In the genomic region with DNA sequence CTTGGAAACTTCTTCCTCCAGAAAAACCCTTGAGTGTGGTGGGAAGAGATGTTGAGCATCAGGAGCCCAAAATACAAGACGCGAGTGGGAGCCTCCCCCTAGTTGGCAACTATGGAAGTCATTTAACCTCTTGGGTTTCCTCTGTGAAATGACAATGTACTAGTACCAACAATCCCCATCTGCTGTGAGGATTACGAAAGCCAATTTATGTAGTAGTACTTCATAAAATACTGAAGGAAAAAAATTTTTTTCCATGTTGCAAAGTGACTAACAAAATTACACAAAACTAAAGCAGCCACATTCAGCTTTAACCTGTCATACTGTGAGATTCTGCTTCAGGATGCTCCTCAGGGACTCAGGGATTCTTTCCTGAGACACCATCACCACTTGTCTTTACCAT, we compare ENCODE assay signal across 1 cellular context.
TF ChIP-seq lines count a peak whose summit lies in the region.

No MANE protein-coding gene starts in this region.

TF ChIP-seq in GM23338, 12 proteins besides CTCF, POLR2A, EP300 and RAD21 (continued from another document):
- TF ChIP-seq POLR2AphosphoS5 (IDR thresholded peaks at IDR 0.05; ENCODE audit: low read depth) (no peak), EZH2phosphoT487 (IDR thresholded peaks at IDR 0.05; ENCODE audit: unreplicated experiment) (no peak), ZNF114 (CRISPR knock-in tag; IDR thresholded peaks at IDR 0.05) (no peak)
- TF ChIP-seq, protein P1, sequence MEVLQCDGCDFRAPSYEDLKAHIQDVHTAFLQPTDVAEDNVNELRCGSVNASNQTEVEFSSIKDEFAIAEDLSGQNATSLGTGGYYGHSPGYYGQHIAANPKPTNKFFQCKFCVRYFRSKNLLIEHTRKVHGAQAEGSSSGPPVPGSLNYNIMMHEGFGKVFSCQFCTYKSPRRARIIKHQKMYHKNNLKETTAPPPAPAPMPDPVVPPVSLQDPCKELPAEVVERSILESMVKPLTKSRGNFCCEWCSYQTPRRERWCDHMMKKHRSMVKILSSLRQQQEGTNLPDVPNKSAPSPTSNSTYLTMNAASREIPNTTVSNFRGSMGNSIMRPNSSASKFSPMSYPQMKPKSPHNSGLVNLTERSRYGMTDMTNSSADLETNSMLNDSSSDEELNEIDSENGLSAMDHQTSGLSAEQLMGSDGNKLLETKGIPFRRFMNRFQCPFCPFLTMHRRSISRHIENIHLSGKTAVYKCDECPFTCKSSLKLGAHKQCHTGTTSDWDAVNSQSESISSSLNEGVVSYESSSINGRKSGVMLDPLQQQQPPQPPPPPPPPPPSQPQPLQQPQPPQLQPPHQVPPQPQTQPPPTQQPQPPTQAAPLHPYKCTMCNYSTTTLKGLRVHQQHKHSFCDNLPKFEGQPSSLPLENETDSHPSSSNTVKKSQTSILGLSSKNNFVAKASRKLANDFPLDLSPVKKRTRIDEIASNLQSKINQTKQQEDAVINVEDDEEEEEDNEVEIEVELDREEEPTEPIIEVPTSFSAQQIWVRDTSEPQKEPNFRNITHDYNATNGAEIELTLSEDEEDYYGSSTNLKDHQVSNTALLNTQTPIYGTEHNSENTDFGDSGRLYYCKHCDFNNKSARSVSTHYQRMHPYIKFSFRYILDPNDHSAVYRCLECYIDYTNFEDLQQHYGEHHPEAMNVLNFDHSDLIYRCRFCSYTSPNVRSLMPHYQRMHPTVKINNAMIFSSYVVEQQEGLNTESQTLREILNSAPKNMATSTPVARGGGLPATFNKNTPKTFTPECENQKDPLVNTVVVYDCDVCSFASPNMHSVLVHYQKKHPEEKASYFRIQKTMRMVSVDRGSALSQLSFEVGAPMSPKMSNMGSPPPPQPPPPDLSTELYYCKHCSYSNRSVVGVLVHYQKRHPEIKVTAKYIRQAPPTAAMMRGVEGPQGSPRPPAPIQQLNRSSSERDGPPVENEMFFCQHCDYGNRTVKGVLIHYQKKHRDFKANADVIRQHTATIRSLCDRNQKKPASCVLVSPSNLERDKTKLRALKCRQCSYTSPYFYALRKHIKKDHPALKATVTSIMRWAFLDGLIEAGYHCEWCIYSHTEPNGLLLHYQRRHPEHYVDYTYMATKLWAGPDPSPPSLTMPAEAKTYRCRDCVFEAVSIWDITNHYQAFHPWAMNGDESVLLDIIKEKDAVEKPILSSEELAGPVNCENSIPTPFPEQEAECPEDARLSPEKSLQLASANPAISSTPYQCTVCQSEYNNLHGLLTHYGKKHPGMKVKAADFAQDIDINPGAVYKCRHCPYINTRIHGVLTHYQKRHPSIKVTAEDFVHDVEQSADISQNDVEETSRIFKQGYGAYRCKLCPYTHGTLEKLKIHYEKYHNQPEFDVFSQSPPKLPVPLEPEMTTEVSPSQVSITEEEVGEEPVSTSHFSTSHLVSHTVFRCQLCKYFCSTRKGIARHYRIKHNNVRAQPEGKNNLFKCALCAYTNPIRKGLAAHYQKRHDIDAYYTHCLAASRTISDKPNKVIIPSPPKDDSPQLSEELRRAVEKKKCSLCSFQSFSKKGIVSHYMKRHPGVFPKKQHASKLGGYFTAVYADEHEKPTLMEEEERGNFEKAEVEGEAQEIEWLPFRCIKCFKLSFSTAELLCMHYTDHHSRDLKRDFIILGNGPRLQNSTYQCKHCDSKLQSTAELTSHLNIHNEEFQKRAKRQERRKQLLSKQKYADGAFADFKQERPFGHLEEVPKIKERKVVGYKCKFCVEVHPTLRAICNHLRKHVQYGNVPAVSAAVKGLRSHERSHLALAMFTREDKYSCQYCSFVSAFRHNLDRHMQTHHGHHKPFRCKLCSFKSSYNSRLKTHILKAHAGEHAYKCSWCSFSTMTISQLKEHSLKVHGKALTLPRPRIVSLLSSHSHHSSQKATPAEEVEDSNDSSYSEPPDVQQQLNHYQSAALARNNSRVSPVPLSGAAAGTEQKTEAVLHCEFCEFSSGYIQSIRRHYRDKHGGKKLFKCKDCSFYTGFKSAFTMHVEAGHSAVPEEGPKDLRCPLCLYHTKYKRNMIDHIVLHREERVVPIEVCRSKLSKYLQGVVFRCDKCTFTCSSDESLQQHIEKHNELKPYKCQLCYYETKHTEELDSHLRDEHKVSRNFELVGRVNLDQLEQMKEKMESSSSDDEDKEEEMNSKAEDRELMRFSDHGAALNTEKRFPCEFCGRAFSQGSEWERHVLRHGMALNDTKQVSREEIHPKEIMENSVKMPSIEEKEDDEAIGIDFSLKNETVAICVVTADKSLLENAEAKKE (CRISPR knock-in tag; IDR thresholded peaks at IDR 0.05), result no peak
